ENCODE assay signal across 8 cellular contexts in genomic region chr10:31706921-31707571, GRCh38.
DNase-seq lines count a peak whose midpoint lies in the region; ATAC-seq, FAIRE-seq and TF ChIP-seq lines count a peak whose summit lies in the region.

No MANE protein-coding gene starts in this region.

- H3K79me2 ChIP-seq in hepatocyte, result no peaks in the 10 kb centered on the region

- no peaks in the 10 kb centered on the region for H4K20me1 ChIP-seq in hepatocyte (ENCODE audit: insufficient read depth, poor library complexity, severe bottlenecking)

- peaks cover 17% of the 10 kb centered on the region for H3K4me1 ChIP-seq in hepatocyte (ENCODE audit: insufficient read depth)
- peaks cover 14 to 61% (median 54%) of the 10 kb centered on the region in 5 donors for H3K4me1 ChIP-seq in subcutaneous abdominal adipose tissue (ENCODE audit: control insufficient read depth in 5 of 5, insufficient read depth in 5 of 5, low read length in 5 of 5)

- peaks cover 66% of the 10 kb centered on the region for H3K9me3 Mint-ChIP-seq in WTC11

- in situ Hi-C loops in GM13976 (cut with MboI; ENCODE audit: low sequenced_read_pairs, unreplicated experiment), result no loop called here

- H3K9me3 ChIP-seq in hepatocyte (ENCODE audit: low read depth) (no peaks in the 10 kb centered on the region), subcutaneous abdominal adipose tissue (ENCODE audit: control insufficient read depth in 5 of 5, low read length in 5 of 5) (peaks cover 3 to 20% (median 9%) of the 10 kb centered on the region in 5 donors)

- H3K27me3 Mint-ChIP-seq in WTC11 (ENCODE audit: low read depth), result peaks cover 12% of the 10 kb centered on the region; the same call in 1 of the 2 replicates

- peaks cover 26% of the 10 kb centered on the region for H3K4me1 Mint-ChIP-seq in WTC11

- H3K36me3 Mint-ChIP-seq in WTC11, result peaks cover 57% of the 10 kb centered on the region

- H3K36me3 ChIP-seq in hepatocyte (replicated peaks; ENCODE audit: insufficient read depth, low read depth), result no peaks in the 10 kb centered on the region
- no peaks in the 10 kb centered on the region for H3K36me3 ChIP-seq in subcutaneous abdominal adipose tissue (ENCODE audit: control insufficient read depth in 5 of 5, insufficient read depth in 5 of 5, low read length in 5 of 5)

- H3K4me3 Mint-ChIP-seq in WTC11, result no peak overlapping the region

- FAIRE-seq in GM19239 (lab: Jason Lieb, UNC) (no peak), urothelium cell line (lab: Jason Lieb, UNC) (no peak)

- CTCF ChIA-PET in WTC11 (lab: Charles Lee), result no interaction called here

- WGBS in hepatocyte (ENCODE audit: low lambda C conversion rate, missing lambda C conversion rate), result 60% methylated on average over 11 of the region's 11 CpGs

- H3K9me2 ChIP-seq in hepatocyte (replicated peaks; ENCODE audit: insufficient read depth), result no peaks in the 10 kb centered on the region

- no peaks in the 10 kb centered on the region for H3K27me3 ChIP-seq in hepatocyte
- H3K27me3 ChIP-seq in subcutaneous abdominal adipose tissue (ENCODE audit: control insufficient read depth in 5 of 5, insufficient read depth in 4 of 5, low read length in 5 of 5), result no peaks in the 10 kb centered on the region

- H3K27ac ChIP-seq in hepatocyte (peak overlapping the region; percentile 77), subcutaneous abdominal adipose tissue (ENCODE audit: low read depth, low read length) (peak overlapping the region; percentile 84)

- H3K9ac ChIP-seq in subcutaneous abdominal adipose tissue (ENCODE audit: low read length in 5 of 5), result peak overlapping the region in 4 of 5 donors; percentile 7 to 66 (median 42)

- H3K4me2 ChIP-seq in hepatocyte, result peak overlapping the region; percentile 58

- no peak overlapping the region for H2AFZ ChIP-seq in hepatocyte

- no peak overlapping the region for H3K4me3 ChIP-seq in hepatocyte
- H3K4me3 ChIP-seq in subcutaneous abdominal adipose tissue (ENCODE audit: low read depth in 1 of 5, low read length in 5 of 5), result peak overlapping the region; percentile 14 to 53 (median 46)

- peak; percentile 34 for ATAC-seq in HG03039 (IDR thresholded peaks at IDR 0.05; ENCODE audit: unreplicated experiment)
- peak; percentile 43 for ATAC-seq in WTC11

- DNase-seq in GM19239 (ENCODE audit: insufficient read length, low spot score) (peak; percentile 17), WTC11 (ENCODE audit: low spot score) (no peak), hepatocyte (ENCODE audit: low spot score) (peak; percentile 26), HT-29 (ENCODE audit: low spot score) (no peak), GM13976 (ENCODE audit: low spot score) (no peak), urothelium cell line (ENCODE audit: low spot score) (no peak)

- POLR2A ChIA-PET in WTC11 (lab: Charles Lee), result no interaction called here

- H3K27ac Mint-ChIP-seq in WTC11, result peak overlapping the region; percentile 21; the same call in 1 of the 2 replicates

- TF ChIP-seq CTCF in WTC11 (IDR thresholded peaks at IDR 0.05) (no peak), hepatocyte (IDR thresholded peaks at IDR 0.05; ENCODE audit: poor library complexity) (no peak), GM13976 (IDR thresholded peaks at IDR 0.05; ENCODE audit: borderline replicate concordance, control extremely low read depth, extremely low read depth, insufficient read depth, missing control alignments) (no peak)

TF ChIP-seq in WTC11, 78 proteins besides CTCF, POLR2A, EP300 and RAD21:
- TF ChIP-seq, protein P1, sequence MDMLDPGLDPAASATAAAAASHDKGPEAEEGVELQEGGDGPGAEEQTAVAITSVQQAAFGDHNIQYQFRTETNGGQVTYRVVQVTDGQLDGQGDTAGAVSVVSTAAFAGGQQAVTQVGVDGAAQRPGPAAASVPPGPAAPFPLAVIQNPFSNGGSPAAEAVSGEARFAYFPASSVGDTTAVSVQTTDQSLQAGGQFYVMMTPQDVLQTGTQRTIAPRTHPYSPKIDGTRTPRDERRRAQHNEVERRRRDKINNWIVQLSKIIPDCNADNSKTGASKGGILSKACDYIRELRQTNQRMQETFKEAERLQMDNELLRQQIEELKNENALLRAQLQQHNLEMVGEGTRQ (CRISPR knock-in tag; IDR thresholded peaks at IDR 0.05), result no peak
- TF ChIP-seq, protein P2, sequence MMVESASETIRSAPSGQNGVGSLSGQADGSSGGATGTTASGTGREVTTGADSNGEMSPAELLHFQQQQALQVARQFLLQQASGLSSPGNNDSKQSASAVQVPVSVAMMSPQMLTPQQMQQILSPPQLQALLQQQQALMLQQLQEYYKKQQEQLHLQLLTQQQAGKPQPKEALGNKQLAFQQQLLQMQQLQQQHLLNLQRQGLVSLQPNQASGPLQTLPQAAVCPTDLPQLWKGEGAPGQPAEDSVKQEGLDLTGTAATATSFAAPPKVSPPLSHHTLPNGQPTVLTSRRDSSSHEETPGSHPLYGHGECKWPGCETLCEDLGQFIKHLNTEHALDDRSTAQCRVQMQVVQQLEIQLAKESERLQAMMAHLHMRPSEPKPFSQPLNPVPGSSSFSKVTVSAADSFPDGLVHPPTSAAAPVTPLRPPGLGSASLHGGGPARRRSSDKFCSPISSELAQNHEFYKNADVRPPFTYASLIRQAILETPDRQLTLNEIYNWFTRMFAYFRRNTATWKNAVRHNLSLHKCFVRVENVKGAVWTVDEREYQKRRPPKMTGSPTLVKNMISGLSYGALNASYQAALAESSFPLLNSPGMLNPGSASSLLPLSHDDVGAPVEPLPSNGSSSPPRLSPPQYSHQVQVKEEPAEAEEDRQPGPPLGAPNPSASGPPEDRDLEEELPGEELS (CRISPR knock-in tag; IDR thresholded peaks at IDR 0.05), result no peak
- TF ChIP-seq FOXK1 (CRISPR knock-in tag; IDR thresholded peaks at IDR 0.05), result no peak
- TF ChIP-seq ZNF121 (CRISPR knock-in tag; IDR thresholded peaks at IDR 0.05), result no peak
- TF ChIP-seq MYBL2 (CRISPR knock-in tag; IDR thresholded peaks at IDR 0.05), result no peak
- TF ChIP-seq KAT7 (CRISPR knock-in tag; IDR thresholded peaks at IDR 0.05; ENCODE audit: borderline replicate concordance), result no peak
- TF ChIP-seq, protein P3, sequence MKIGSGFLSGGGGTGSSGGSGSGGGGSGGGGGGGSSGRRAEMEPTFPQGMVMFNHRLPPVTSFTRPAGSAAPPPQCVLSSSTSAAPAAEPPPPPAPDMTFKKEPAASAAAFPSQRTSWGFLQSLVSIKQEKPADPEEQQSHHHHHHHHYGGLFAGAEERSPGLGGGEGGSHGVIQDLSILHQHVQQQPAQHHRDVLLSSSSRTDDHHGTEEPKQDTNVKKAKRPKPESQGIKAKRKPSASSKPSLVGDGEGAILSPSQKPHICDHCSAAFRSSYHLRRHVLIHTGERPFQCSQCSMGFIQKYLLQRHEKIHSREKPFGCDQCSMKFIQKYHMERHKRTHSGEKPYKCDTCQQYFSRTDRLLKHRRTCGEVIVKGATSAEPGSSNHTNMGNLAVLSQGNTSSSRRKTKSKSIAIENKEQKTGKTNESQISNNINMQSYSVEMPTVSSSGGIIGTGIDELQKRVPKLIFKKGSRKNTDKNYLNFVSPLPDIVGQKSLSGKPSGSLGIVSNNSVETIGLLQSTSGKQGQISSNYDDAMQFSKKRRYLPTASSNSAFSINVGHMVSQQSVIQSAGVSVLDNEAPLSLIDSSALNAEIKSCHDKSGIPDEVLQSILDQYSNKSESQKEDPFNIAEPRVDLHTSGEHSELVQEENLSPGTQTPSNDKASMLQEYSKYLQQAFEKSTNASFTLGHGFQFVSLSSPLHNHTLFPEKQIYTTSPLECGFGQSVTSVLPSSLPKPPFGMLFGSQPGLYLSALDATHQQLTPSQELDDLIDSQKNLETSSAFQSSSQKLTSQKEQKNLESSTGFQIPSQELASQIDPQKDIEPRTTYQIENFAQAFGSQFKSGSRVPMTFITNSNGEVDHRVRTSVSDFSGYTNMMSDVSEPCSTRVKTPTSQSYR (CRISPR knock-in tag; IDR thresholded peaks at IDR 0.05), result no peak
- TF ChIP-seq, protein P4, sequence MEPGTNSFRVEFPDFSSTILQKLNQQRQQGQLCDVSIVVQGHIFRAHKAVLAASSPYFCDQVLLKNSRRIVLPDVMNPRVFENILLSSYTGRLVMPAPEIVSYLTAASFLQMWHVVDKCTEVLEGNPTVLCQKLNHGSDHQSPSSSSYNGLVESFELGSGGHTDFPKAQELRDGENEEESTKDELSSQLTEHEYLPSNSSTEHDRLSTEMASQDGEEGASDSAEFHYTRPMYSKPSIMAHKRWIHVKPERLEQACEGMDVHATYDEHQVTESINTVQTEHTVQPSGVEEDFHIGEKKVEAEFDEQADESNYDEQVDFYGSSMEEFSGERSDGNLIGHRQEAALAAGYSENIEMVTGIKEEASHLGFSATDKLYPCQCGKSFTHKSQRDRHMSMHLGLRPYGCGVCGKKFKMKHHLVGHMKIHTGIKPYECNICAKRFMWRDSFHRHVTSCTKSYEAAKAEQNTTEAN (CRISPR knock-in tag; IDR thresholded peaks at IDR 0.05), result no peak
- TF ChIP-seq PRRX2 (CRISPR knock-in tag; IDR thresholded peaks at IDR 0.05), result no peak
- no peak for TF ChIP-seq FOXJ3 (CRISPR knock-in tag; IDR thresholded peaks at IDR 0.05; ENCODE audit: borderline replicate concordance)
- TF ChIP-seq NR1H2 (CRISPR knock-in tag; IDR thresholded peaks at IDR 0.05), result no peak
TF ChIP-seq in WTC11: peak in this region for 0.

Comparison
In these comparisons a context has a peak if more than half of its experiments do, and no peak if none do; other contexts are left out.
1. DNase-seq: peak in GM19239 (single experiment) and hepatocyte (single experiment); none in WTC11 (single experiment), HT-29 (single experiment), GM13976 (single experiment) and urothelium cell line (single experiment).